Comparison of ENCODE assay signal across 14 cellular contexts in the genomic region with DNA sequence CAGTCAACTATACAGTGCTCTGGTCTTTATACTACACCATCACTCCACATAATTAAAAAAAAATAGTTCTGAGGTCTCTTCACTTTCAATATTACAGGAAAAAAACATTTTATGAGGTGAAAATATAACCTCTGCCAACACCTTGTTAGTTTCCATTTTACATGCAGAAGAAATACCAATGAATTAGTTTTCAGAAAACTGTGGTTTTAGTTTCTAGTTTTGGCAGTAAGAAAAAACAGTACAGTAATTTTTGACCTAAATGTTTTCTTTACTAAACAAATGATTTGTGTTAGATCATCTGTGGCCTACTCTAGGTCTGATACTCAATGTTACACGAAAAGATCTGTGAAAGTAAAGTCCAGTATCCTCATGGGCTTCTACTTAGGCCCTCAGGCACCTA. TPM values are rescaled to one million over a fixed set of nuclear protein-coding genes. Genes with fewer than 3 reads are reported as not detected.
A peak's percentile ranks its signal among the peaks of the same experiment; 100 is the strongest.
DNase-seq lines count a peak whose midpoint lies in the region; ATAC-seq and TF ChIP-seq lines count a peak whose summit lies in the region.
"Had no signal": no experiment of that assay in that cellular context is flagged by ENCODE, and none has a peak within 500 bp of the region (broad histone marks: within the 10 kb centered on the region; RNA-seq: fewer than 3 reads in every experiment).

No MANE protein-coding gene starts in this region.

- peaks cover 10% of the 10 kb centered on the region for H3K4me1 Mint-ChIP-seq in activated naive CD8-positive, alpha-beta T cell treated with anti-CD3 and anti-CD28 coated beads, Interleukin-2, amount 10 ng/mL, durations not matched to agents 7 days and 5 days
- no peaks in the 10 kb centered on the region for H3K4me1 Mint-ChIP-seq in activated naive CD8-positive, alpha-beta T cell treated with anti-CD3 and anti-CD28 coated beads, Interleukin-2, amount 50 U/mL, for 24 hours
- H3K4me1 Mint-ChIP-seq in natural killer cell treated with Interleukin-12 subunit alpha and Interleukin-12 subunit beta and Interleukin-15 and Interleukin-18, amount 100 ng/mL, for 72 hours (ENCODE audit: low read depth in 2 of 2): peaks cover 10 to 16% of the 10 kb centered on the region in 2 donors
- H3K4me1 Mint-ChIP-seq: WTC11 had no signal

- no peaks in the 10 kb centered on the region for H3K27me3 ChIP-seq in sigmoid colon

- POLR2A ChIA-PET in activated naive CD8-positive, alpha-beta T cell treated with anti-CD3 and anti-CD28 coated beads, Interleukin-2, amount 10 ng/mL, durations not matched to agents 7 days and 5 days (lab: Charles Lee): no interaction called here

- no peaks in the 10 kb centered on the region for H3K9me3 ChIP-seq in sigmoid colon

- no peaks in the 10 kb centered on the region for H3K4me1 ChIP-seq in sigmoid colon

- H3K4me3 ChIP-seq in sigmoid colon: no peak overlapping the region

- intact Hi-C loops in sigmoid colon (cut with DNase I): no loop called here

- H3K27me3 Mint-ChIP-seq in activated naive CD8-positive, alpha-beta T cell treated with anti-CD3 and anti-CD28 coated beads, Interleukin-2, amount 10 ng/mL, durations not matched to agents 7 days and 5 days: no peaks in the 10 kb centered on the region
- no peaks in the 10 kb centered on the region for H3K27me3 Mint-ChIP-seq in activated naive CD8-positive, alpha-beta T cell treated with anti-CD3 and anti-CD28 coated beads, Interleukin-2, amount 50 U/mL, for 24 hours
- peaks cover 0 to 3% of the 10 kb centered on the region in 2 donors for H3K27me3 Mint-ChIP-seq in natural killer cell treated with Interleukin-12 subunit alpha and Interleukin-12 subunit beta and Interleukin-15 and Interleukin-18, amount 100 ng/mL, for 72 hours

- no peak for TF ChIP-seq CTCF in sigmoid colon (IDR thresholded peaks at IDR 0.05)

- H3K4me3 Mint-ChIP-seq in activated naive CD8-positive, alpha-beta T cell treated with anti-CD3 and anti-CD28 coated beads, Interleukin-2, amount 10 ng/mL, durations not matched to agents 7 days and 5 days: no peak overlapping the region
- no peak overlapping the region for H3K4me3 Mint-ChIP-seq in activated naive CD8-positive, alpha-beta T cell treated with anti-CD3 and anti-CD28 coated beads, Interleukin-2, amount 50 U/mL, for 24 hours
- H3K4me3 Mint-ChIP-seq in natural killer cell treated with Interleukin-12 subunit alpha and Interleukin-12 subunit beta and Interleukin-15 and Interleukin-18, amount 100 ng/mL, for 72 hours: no peak overlapping the region
- H3K4me3 Mint-ChIP-seq: WTC11 had no signal

- 79 to 88% methylated on average over 1 of the region's 1 CpG for WGBS in sigmoid colon, 2 donors

- peak; percentile 39 for ATAC-seq in activated naive CD8-positive, alpha-beta T cell treated with anti-CD3 and anti-CD28 coated beads, Interleukin-2, amount 10 ng/mL, durations not matched to agents 7 days and 5 days (ENCODE audit: low read depth)
- no peak for ATAC-seq in activated naive CD8-positive, alpha-beta T cell treated with anti-CD3 and anti-CD28 coated beads, Interleukin-2, amount 50 U/mL, for 24 hours
- peak; percentile 90 for ATAC-seq in GM21786 (IDR thresholded peaks at IDR 0.05; ENCODE audit: unreplicated experiment)
- peak; percentile 86 for ATAC-seq in HG03135 (IDR thresholded peaks at IDR 0.05; ENCODE audit: unreplicated experiment)
- ATAC-seq in natural killer cell treated with Interleukin-12 subunit alpha and Interleukin-12 subunit beta and Interleukin-15 and Interleukin-18, amount 100 ng/mL, for 72 hours: peak; percentile 81 to 87
- ATAC-seq: WTC11 had no signal

- peaks cover 2% of the 10 kb centered on the region for H3K9me3 Mint-ChIP-seq in activated naive CD8-positive, alpha-beta T cell treated with anti-CD3 and anti-CD28 coated beads, Interleukin-2, amount 10 ng/mL, durations not matched to agents 7 days and 5 days
- H3K9me3 Mint-ChIP-seq in activated naive CD8-positive, alpha-beta T cell treated with anti-CD3 and anti-CD28 coated beads, Interleukin-2, amount 50 U/mL, for 24 hours: no peaks in the 10 kb centered on the region
- peaks cover 4% of the 10 kb centered on the region for H3K9me3 Mint-ChIP-seq in natural killer cell treated with Interleukin-12 subunit alpha and Interleukin-12 subunit beta and Interleukin-15 and Interleukin-18, amount 100 ng/mL, for 72 hours
- H3K9me3 Mint-ChIP-seq: activated T-helper 2 cell treated with anti-CD3 and anti-CD28 coated beads, Interferon-gamma antibody, Interleukin-2, Interleukin-4, amounts not matched to agents 10 μg/mL and 5 μg/mL and 100 μg/mL, durations not matched to agents 14 hours and 24 hours and 36 hours had no signal

- no peak overlapping the region for H3K27ac Mint-ChIP-seq in activated naive CD8-positive, alpha-beta T cell treated with anti-CD3 and anti-CD28 coated beads, Interleukin-2, amount 10 ng/mL, durations not matched to agents 7 days and 5 days
- no peak overlapping the region for H3K27ac Mint-ChIP-seq in activated naive CD8-positive, alpha-beta T cell treated with anti-CD3 and anti-CD28 coated beads, Interleukin-2, amount 50 U/mL, for 24 hours
- peak overlapping the region in 1 of 2 donors; percentile 13 for H3K27ac Mint-ChIP-seq in natural killer cell treated with Interleukin-12 subunit alpha and Interleukin-12 subunit beta and Interleukin-15 and Interleukin-18, amount 100 ng/mL, for 72 hours
- H3K27ac Mint-ChIP-seq: activated T-helper 2 cell treated with anti-CD3 and anti-CD28 coated beads, Interferon-gamma antibody, Interleukin-2, Interleukin-4, amounts not matched to agents 10 μg/mL and 5 μg/mL and 100 μg/mL, durations not matched to agents 14 hours and 24 hours and 36 hours; WTC11 had no signal

- no peaks in the 10 kb centered on the region for H3K36me3 ChIP-seq in sigmoid colon

- no peak overlapping the region for H3K27ac ChIP-seq in sigmoid colon

- no peak for DNase-seq in activated naive CD8-positive, alpha-beta T cell treated with anti-CD3 and anti-CD28 coated beads, Interleukin-2, amount 10 ng/mL, durations not matched to agents 7 days and 5 days
- DNase-seq in activated naive CD8-positive, alpha-beta T cell treated with anti-CD3 and anti-CD28 coated beads, Interleukin-2, amount 50 U/mL, for 24 hours: no peak
- no peak for DNase-seq in natural killer cell treated with Interleukin-12 subunit alpha and Interleukin-12 subunit beta and Interleukin-15 and Interleukin-18, amount 100 ng/mL, for 72 hours (ENCODE audit: low spot score)
- DNase-seq in sigmoid colon (no peak), NK-92 (lab: John Stamatoyannopoulos, UW; ENCODE audit: unreplicated experiment) (no peak)
- DNase-seq in stimulated activated naive CD4-positive, alpha-beta T cell treated with Interleukin-2 at 50 U/mL for 16 hours (lab: John Stamatoyannopoulos, UW): no peak
- DNase-seq: NCI-H1105; retina; stimulated activated CD4-positive, alpha-beta T cell treated with anti-CD3 and anti-CD28 coated beads, Interleukin-4, amount 100 ng/mL, for 4 hours had no signal

- TF ChIP-seq POLR2A in sigmoid colon (IDR thresholded peaks at IDR 0.05): no peak

- H3K36me3 Mint-ChIP-seq in activated naive CD8-positive, alpha-beta T cell treated with anti-CD3 and anti-CD28 coated beads, Interleukin-2, amount 10 ng/mL, durations not matched to agents 7 days and 5 days: peaks cover 7% of the 10 kb centered on the region
- no peaks in the 10 kb centered on the region for H3K36me3 Mint-ChIP-seq in activated naive CD8-positive, alpha-beta T cell treated with anti-CD3 and anti-CD28 coated beads, Interleukin-2, amount 50 U/mL, for 24 hours (ENCODE audit: low read depth)
- H3K36me3 Mint-ChIP-seq in natural killer cell treated with Interleukin-12 subunit alpha and Interleukin-12 subunit beta and Interleukin-15 and Interleukin-18, amount 100 ng/mL, for 72 hours: peaks cover 4% of the 10 kb centered on the region
- H3K36me3 Mint-ChIP-seq: WTC11 had no signal

- TF ChIP-seq EP300 in sigmoid colon (IDR thresholded peaks at IDR 0.05): no peak

RNA-seq across cellular contexts. Expression of a gene that starts 10.0 kb away (rescaled TPM):
- total RNA-seq in activated naive CD8-positive, alpha-beta T cell treated with anti-CD3 and anti-CD28 coated beads, Interleukin-2, amount 10 ng/mL, durations not matched to agents 7 days and 5 days: not detected
- not detected for total RNA-seq in natural killer cell treated with Interleukin-12 subunit alpha and Interleukin-12 subunit beta and Interleukin-15 and Interleukin-18, amount 100 ng/mL, for 72 hours
- total RNA-seq in sigmoid colon: not detected
- under 1 TPM in 1 of 3 donors, not detected in 2; 0.69 TPM for polyA plus RNA-seq in sigmoid colon
- total RNA-seq: activated T-helper 2 cell treated with anti-CD3 and anti-CD28 coated beads, Interferon-gamma antibody, Interleukin-2, Interleukin-4, amounts not matched to agents 10 μg/mL and 5 μg/mL and 100 μg/mL, durations not matched to agents 14 hours and 24 hours and 36 hours; mononuclear cell; WTC11 had no signal
